Comparison of ENCODE assay signal across 12 cellular contexts in the genomic region with DNA sequence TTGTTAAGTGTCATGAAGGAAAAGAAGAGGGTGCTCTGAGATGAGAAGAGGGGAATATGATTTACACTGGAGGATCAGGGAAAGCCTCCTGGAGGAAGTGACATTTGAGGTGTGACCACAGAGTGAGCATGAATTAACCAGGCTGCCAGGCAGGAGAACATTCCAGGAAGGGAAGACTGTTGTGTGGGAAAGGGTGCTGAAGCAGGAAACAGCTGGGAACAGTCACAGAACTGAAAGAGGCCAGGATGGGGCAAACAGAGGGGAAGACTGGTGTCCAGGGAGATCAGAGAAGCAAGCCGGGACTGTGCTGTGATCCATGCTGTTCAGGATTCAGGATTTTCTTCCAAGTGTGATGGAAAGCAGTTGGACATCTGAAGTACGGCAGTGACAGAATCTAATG. TPM values are rescaled to one million over a fixed set of nuclear protein-coding genes. Genes with fewer than 3 reads are reported as not detected.
DNase-seq lines count a peak whose midpoint lies in the region; ATAC-seq and TF ChIP-seq lines count a peak whose summit lies in the region.
"Had no signal": no experiment of that assay in that cellular context is flagged by ENCODE, and none has a peak within 500 bp of the region (broad histone marks: within the 10 kb centered on the region; RNA-seq: fewer than 3 reads in every experiment).

No MANE protein-coding gene starts in this region.

- no peaks in the 10 kb centered on the region for H3K9me3 ChIP-seq in left ventricle myocardium inferior (replicated peaks)

- no peak overlapping the region for H3K4me3 ChIP-seq in left ventricle myocardium inferior

- no peaks in the 10 kb centered on the region for H3K9me3 Mint-ChIP-seq in HFFc6
- H3K9me3 Mint-ChIP-seq in stimulated activated effector memory CD8-positive, alpha-beta T cell treated with anti-CD3 and anti-CD28 coated beads, Interleukin-12 subunit alpha, Interleukin-12 subunit beta, amount 100 ng/mL, for 72 hours: no peaks in the 10 kb centered on the region
- H3K9me3 Mint-ChIP-seq: activated T-cell treated with anti-CD3 and anti-CD28 coated beads, Interleukin-2, amount 50 U/mL, for 4 hours had no signal

- 0 out of 2 replicates have a peak overlapping the region, but pooled peaks have one; percentile 1 for H3K4me3 Mint-ChIP-seq in HFFc6
- H3K4me3 Mint-ChIP-seq in stimulated activated effector memory CD8-positive, alpha-beta T cell treated with anti-CD3 and anti-CD28 coated beads, Interleukin-12 subunit alpha, Interleukin-12 subunit beta, amount 100 ng/mL, for 72 hours: no peak overlapping the region
- H3K4me3 Mint-ChIP-seq: activated T-cell treated with anti-CD3 and anti-CD28 coated beads, Interleukin-2, amount 50 U/mL, for 4 hours had no signal

- peak overlapping the region; percentile 40 for H3K27ac Mint-ChIP-seq in HFFc6
- H3K27ac Mint-ChIP-seq in stimulated activated effector memory CD8-positive, alpha-beta T cell treated with anti-CD3 and anti-CD28 coated beads, Interleukin-12 subunit alpha, Interleukin-12 subunit beta, amount 100 ng/mL, for 72 hours: no peak overlapping the region

- H3K36me3 Mint-ChIP-seq in HFFc6 (ENCODE audit: low read depth): peaks cover 21% of the 10 kb centered on the region
- H3K36me3 Mint-ChIP-seq in stimulated activated effector memory CD8-positive, alpha-beta T cell treated with anti-CD3 and anti-CD28 coated beads, Interleukin-12 subunit alpha, Interleukin-12 subunit beta, amount 100 ng/mL, for 72 hours: peaks cover 6% of the 10 kb centered on the region

- H3K36me3 ChIP-seq in left ventricle myocardium inferior: no peaks in the 10 kb centered on the region

- DNase-seq in HFFc6: peak; percentile 19
- DNase-seq in astrocyte of the hippocampus (ENCODE audit: low read depth, low spot score): peak; percentile 58
- DNase-seq in left ventricle myocardium inferior: no peak
- DNase-seq in renal cortical epithelial cell (ENCODE audit: low read depth): peak; percentile 88
- DNase-seq in NCI-H82 (lab: John Stamatoyannopoulos, UW): no peak
- DNase-seq in stimulated activated effector memory CD8-positive, alpha-beta T cell treated with anti-CD3 and anti-CD28 coated beads, Interleukin-12 subunit alpha, Interleukin-12 subunit beta, amount 100 ng/mL, for 72 hours (ENCODE audit: low spot score in 2 of 2): no peak
- DNase-seq: activated T-cell treated with anti-CD3 and anti-CD28 coated beads, Interleukin-2, amount 50 U/mL, for 4 hours; islet precursor cell; NCI-H1436; OCI-M1 had no signal

- H3K27me3 ChIP-seq in left ventricle myocardium inferior (ENCODE audit: low read depth): no peaks in the 10 kb centered on the region

- H3K27me3 Mint-ChIP-seq in HFFc6 (ENCODE audit: insufficient read depth): peaks cover 2% of the 10 kb centered on the region; the same call in 1 of the 2 replicates

- peaks cover 98% of the 10 kb centered on the region for H3K4me1 ChIP-seq in left ventricle myocardium inferior

- H3K4me1 Mint-ChIP-seq in HFFc6 (ENCODE audit: low read depth): peaks cover 57% of the 10 kb centered on the region
- peaks cover 68% of the 10 kb centered on the region for H3K4me1 Mint-ChIP-seq in stimulated activated effector memory CD8-positive, alpha-beta T cell treated with anti-CD3 and anti-CD28 coated beads, Interleukin-12 subunit alpha, Interleukin-12 subunit beta, amount 100 ng/mL, for 72 hours

- ATAC-seq in HG03280 (IDR thresholded peaks at IDR 0.05; ENCODE audit: unreplicated experiment): no peak
- no peak for ATAC-seq in stimulated activated effector memory CD8-positive, alpha-beta T cell treated with anti-CD3 and anti-CD28 coated beads, Interleukin-12 subunit alpha, Interleukin-12 subunit beta, amount 100 ng/mL, for 72 hours
- ATAC-seq: activated T-cell treated with anti-CD3 and anti-CD28 coated beads, Interleukin-2, amount 50 U/mL, for 4 hours had no signal

- intact Hi-C loops in left ventricle myocardium inferior (cut with micrococcal nuclease): no loop called here

- H3K27ac ChIP-seq in left ventricle myocardium inferior (replicated peaks): peak overlapping the region; percentile 62
- H3K27ac ChIP-seq: HL-60 had no signal

- no peak for TF ChIP-seq CTCF in HFFc6 (IDR thresholded peaks at IDR 0.05)
- TF ChIP-seq CTCF in left ventricle myocardium inferior (IDR thresholded peaks at IDR 0.05; ENCODE audit: borderline replicate concordance): no peak

RNA-seq across cellular contexts. Expression of a gene that starts 14.9 kb away (rescaled TPM):
- 10 to 100 TPM; 14.6 to 33.4 (median 31.4) TPM for total RNA-seq in HFFc6 (2021; fragmentation: NEBNext Ultra II Directional; extraction: Animal tissue kit (Norgen Biotek cat#: 25700))
- total RNA-seq in left ventricle myocardium inferior: 127 TPM
- 22.7 and 186 TPM in 2 replicates for total RNA-seq in renal cortical epithelial cell

Comparison
In these comparisons a context has a peak if more than half of its experiments do, and no peak if none do; other contexts are left out.
1. DNase-seq: peak in HFFc6 (single experiment), astrocyte of the hippocampus (single experiment) and renal cortical epithelial cell (single experiment); none in left ventricle myocardium inferior (single experiment), NCI-H82 (single experiment) and stimulated activated effector memory CD8-positive, alpha-beta T cell treated with anti-CD3 and anti-CD28 coated beads, Interleukin-12 subunit alpha, Interleukin-12 subunit beta, amount 100 ng/mL, for 72 hours (0 of 2).